ENCODE assay signal across 26 cellular contexts in genomic region chr11:46114378-46114777, GRCh38. TPM values are rescaled to one million over a fixed set of nuclear protein-coding genes. Genes with fewer than 3 reads are reported as not detected.
DNase-seq lines count a peak whose midpoint lies in the region; ATAC-seq and TF ChIP-seq lines count a peak whose summit lies in the region.
"Had no signal": no experiment of that assay in that cellular context is flagged by ENCODE, and none has a peak within 500 bp of the region (broad histone marks: within the 10 kb centered on the region; RNA-seq: fewer than 3 reads in every experiment).

No MANE protein-coding gene starts in this region.

- H3K4me2 ChIP-seq in KMS-11, result peak overlapping the region; percentile 90
- no peak overlapping the region for H3K4me2 ChIP-seq in osteoblast (ENCODE audit: insufficient read depth, low read length)

- no peaks in the 10 kb centered on the region for H3K36me3 ChIP-seq in CD4-positive, alpha-beta memory T cell (ENCODE audit: insufficient read depth, low read length)
- H3K36me3 ChIP-seq in KMS-11 (ENCODE audit: insufficient read depth), result no peaks in the 10 kb centered on the region
- H3K36me3 ChIP-seq in osteoblast (ENCODE audit: insufficient read depth, low read length), result no peaks in the 10 kb centered on the region
- no peaks in the 10 kb centered on the region for H3K36me3 ChIP-seq in tibial artery
- H3K36me3 ChIP-seq: adrenal gland had no signal

- no peak overlapping the region for H3K9ac ChIP-seq in KMS-11

- peaks cover 0 to 5% of the 10 kb centered on the region in 2 donors for H3K36me3 Mint-ChIP-seq in CD4-positive, alpha-beta memory T cell
- peaks cover 8% of the 10 kb centered on the region for H3K36me3 Mint-ChIP-seq in central memory CD8-positive, alpha-beta T cell (ENCODE audit: insufficient read depth)
- H3K36me3 Mint-ChIP-seq in nephron (ENCODE audit: low read depth), result no peaks in the 10 kb centered on the region

- peaks cover 44 to 64% (median 51%) of the 10 kb centered on the region in 4 donors for H3K4me1 Mint-ChIP-seq in CD4-positive, alpha-beta memory T cell
- peaks cover 50% of the 10 kb centered on the region for H3K4me1 Mint-ChIP-seq in central memory CD8-positive, alpha-beta T cell
- peaks cover 59% of the 10 kb centered on the region for H3K4me1 Mint-ChIP-seq in nephron

- TF ChIP-seq CTCF in KMS-11 (conservative IDR thresholded peaks at IDR 0.05; ENCODE audit: low read depth, low read length) (no peak), nephron (IDR thresholded peaks at IDR 0.05; ENCODE audit: unreplicated experiment in 3 of 3) (no peak), osteoblast (IDR thresholded peaks at IDR 0.05; ENCODE audit: extremely low read depth, low read depth, low read length) (no peak), tibial artery (IDR thresholded peaks at IDR 0.05) (no peak)

- H3K9me3 ChIP-seq in CD4-positive, alpha-beta memory T cell (ENCODE audit: control insufficient read depth in 1 of 2, low read length in 2 of 2), result no peaks in the 10 kb centered on the region
- H3K9me3 ChIP-seq in osteoblast (ENCODE audit: low read depth, low read length) (no peaks in the 10 kb centered on the region), tibial artery (no peaks in the 10 kb centered on the region)
- H3K9me3 ChIP-seq: adrenal gland had no signal

- peaks cover 69% of the 10 kb centered on the region for H3K4me1 ChIP-seq in CD4-positive, alpha-beta memory T cell (ENCODE audit: insufficient read depth, low read length)
- H3K4me1 ChIP-seq in KMS-11 (ENCODE audit: low read depth, poor library complexity, severe bottlenecking) (peaks cover 70% of the 10 kb centered on the region), osteoblast (ENCODE audit: insufficient read depth, low read length) (peaks cover 12% of the 10 kb centered on the region), tibial artery (peaks cover 0 to 55% (median 16%) of the 10 kb centered on the region in 4 donors)

- CTCF ChIA-PET in CD4-positive, alpha-beta memory T cell (lab: Charles Lee; ENCODE audit: partially characterized antibody), result no interaction called here

- H3K27me3 Mint-ChIP-seq in CD4-positive, alpha-beta memory T cell, result no peaks in the 10 kb centered on the region
- no peaks in the 10 kb centered on the region for H3K27me3 Mint-ChIP-seq in central memory CD8-positive, alpha-beta T cell
- no peaks in the 10 kb centered on the region for H3K27me3 Mint-ChIP-seq in nephron (ENCODE audit: low read depth)
- H3K27me3 Mint-ChIP-seq: activated CD4-positive, alpha-beta memory T cell treated with anti-CD3 and anti-CD28 coated beads, Interleukin-2, amount 10 ng/mL, durations not matched to agents 7 days and 5 days; stimulated activated naive CD8-positive, alpha-beta T cell treated with anti-CD3 and anti-CD28 coated beads, Interleukin-15, amount 100 ng/mL, for 72 hours had no signal

- POLR2A ChIA-PET in CD4-positive, alpha-beta memory T cell (lab: Charles Lee; ENCODE audit: partially characterized antibody), result interaction anchor here (1.4 kb wide), 1 partner anchor 12 kb away, joined by 4 read pairs; no protein-coding TSS in a partner anchor

- H3K79me2 ChIP-seq in KMS-11 (ENCODE audit: insufficient read depth, low read depth) (peaks cover 68% of the 10 kb centered on the region), osteoblast (ENCODE audit: insufficient read depth, low read length) (peaks cover 86% of the 10 kb centered on the region)

- H4K20me1 ChIP-seq in KMS-11 (ENCODE audit: insufficient read depth) (no peaks in the 10 kb centered on the region), osteoblast (ENCODE audit: insufficient read depth, low read length) (peaks cover 33% of the 10 kb centered on the region)

- no peak overlapping the region for H3K4me3 ChIP-seq in CD4-positive, alpha-beta memory T cell (ENCODE audit: low read length in 2 of 2)
- H3K4me3 ChIP-seq in KMS-11 (IDR thresholded peaks at IDR 0.05; ENCODE audit: insufficient read depth, low read depth, low read length), result no peak overlapping the region
- H3K4me3 ChIP-seq in osteoblast (ENCODE audit: insufficient read depth, low read length), result no peak overlapping the region
- H3K4me3 ChIP-seq in tibial artery, result no peak overlapping the region
- H3K4me3 ChIP-seq: adrenal gland had no signal

- ATAC-seq in central memory CD8-positive, alpha-beta T cell (replicated peaks; ENCODE audit: extremely low read depth, poor library complexity, severe bottlenecking), result no peak
- ATAC-seq in GM19455 (IDR thresholded peaks at IDR 0.05; ENCODE audit: unreplicated experiment), result no peak
- ATAC-seq: stimulated activated naive CD8-positive, alpha-beta T cell treated with anti-CD3 and anti-CD28 coated beads, Interleukin-15, amount 100 ng/mL, for 72 hours had no signal

- H3K27ac Mint-ChIP-seq in CD4-positive, alpha-beta memory T cell, result peak overlapping the region in 6 of 7 donors; percentile 32 to 97 (median 69)
- H3K27ac Mint-ChIP-seq in central memory CD8-positive, alpha-beta T cell (ENCODE audit: low read depth), result peak overlapping the region; percentile 89
- H3K27ac Mint-ChIP-seq in nephron, result peak overlapping the region; percentile 1 to 45 (median 42)

- intact Hi-C loops in CD4-positive, alpha-beta memory T cell (cut with micrococcal nuclease), result loop anchor here (10.0 kb wide), 1 partner anchor 270 kb away; the partner anchor contains the start of gene CRY2
- intact Hi-C loops in tibial artery (cut with DNase I; ENCODE audit: low total_unique reads), result no loop called here

- no peak for DNase-seq in CD4-positive, alpha-beta memory T cell
- no peak for DNase-seq in central memory CD8-positive, alpha-beta T cell (ENCODE audit: low spot score in 2 of 2)
- DNase-seq in osteoblast (ENCODE audit: insufficient read length, low spot score, missing footprints) (no peak), NCI-H2107 (lab: John Stamatoyannopoulos, UW) (no peak), tibial artery (no peak)
- DNase-seq: activated CD4-positive, alpha-beta memory T cell treated with anti-CD3 and anti-CD28 coated beads, Interleukin-2, amount 10 ng/mL, durations not matched to agents 7 days and 5 days; adrenal gland; caudate nucleus; COR-L47; EL; H9; hippocampal formation; islet precursor cell; KBM-7; mammary epithelial cell; NCI-H1092; NCI-H524; retina; SHP77 treated with DMSO at 0.1 percent for 48 hours; stimulated activated naive CD8-positive, alpha-beta T cell treated with anti-CD3 and anti-CD28 coated beads, Interleukin-15, amount 100 ng/mL, for 72 hours had no signal

- H3K4me3 Mint-ChIP-seq in CD4-positive, alpha-beta memory T cell, result peak overlapping the region in 1 of 8 donors; percentile 9
- no peak overlapping the region for H3K4me3 Mint-ChIP-seq in central memory CD8-positive, alpha-beta T cell
- no peak overlapping the region for H3K4me3 Mint-ChIP-seq in nephron
- H3K4me3 Mint-ChIP-seq: activated CD4-positive, alpha-beta memory T cell treated with anti-CD3 and anti-CD28 coated beads, Interleukin-2, amount 10 ng/mL, durations not matched to agents 7 days and 5 days; activated T-helper 1 cell treated with anti-CD3 and anti-CD28 coated beads, Interleukin-12 subunit alpha, Interleukin-12 subunit beta, Interleukin-2, Interleukin-4 antibody, amounts not matched to agents 30 ng/mL and 10 ng/mL and 1 ng/mL, durations not matched to agents 14 hours and 24 hours and 36 hours; H9; neural crest cell had no signal

- H3K9me3 Mint-ChIP-seq in CD4-positive, alpha-beta memory T cell, result peaks cover 0 to under 1% (median 0%) of the 10 kb centered on the region in 8 donors
- no peaks in the 10 kb centered on the region for H3K9me3 Mint-ChIP-seq in central memory CD8-positive, alpha-beta T cell
- H3K9me3 Mint-ChIP-seq in nephron, result no peaks in the 10 kb centered on the region
- H3K9me3 Mint-ChIP-seq: activated CD4-positive, alpha-beta memory T cell treated with anti-CD3 and anti-CD28 coated beads, Interleukin-2, amount 10 ng/mL, durations not matched to agents 7 days and 5 days; activated T-helper 1 cell treated with anti-CD3 and anti-CD28 coated beads, Interleukin-12 subunit alpha, Interleukin-12 subunit beta, Interleukin-2, Interleukin-4 antibody, amounts not matched to agents 30 ng/mL and 10 ng/mL and 1 ng/mL, durations not matched to agents 14 hours and 24 hours and 36 hours; H9; neural crest cell; stimulated activated naive CD8-positive, alpha-beta T cell treated with anti-CD3 and anti-CD28 coated beads, Interleukin-15, amount 100 ng/mL, for 72 hours had no signal

- no peak overlapping the region for H3K27ac ChIP-seq in CD4-positive, alpha-beta memory T cell (ENCODE audit: low read depth, low read length)
- H3K27ac ChIP-seq in KMS-11, result peak overlapping the region; percentile 49; the same call in 1 of the 2 replicates
- H3K27ac ChIP-seq in osteoblast (ENCODE audit: low read depth, low read length), result no peak overlapping the region
- H3K27ac ChIP-seq in tibial artery, result no peak overlapping the region
- H3K27ac ChIP-seq: VCaP had no signal

- H3K27me3 ChIP-seq in CD4-positive, alpha-beta memory T cell (ENCODE audit: insufficient read depth, low read length), result no peaks in the 10 kb centered on the region
- H3K27me3 ChIP-seq in KMS-11 (ENCODE audit: insufficient read depth, low read depth) (no peaks in the 10 kb centered on the region), osteoblast (ENCODE audit: insufficient read depth, low read length) (no peaks in the 10 kb centered on the region), tibial artery (no peaks in the 10 kb centered on the region)
- H3K27me3 ChIP-seq: adrenal gland had no signal

- H2AFZ ChIP-seq in KMS-11 (ENCODE audit: low read depth) (no peak overlapping the region), osteoblast (ENCODE audit: low read length) (no peak overlapping the region)

RNA-seq across cellular contexts. Expression of gene PHF21A, which starts 6.9 kb away (rescaled TPM):
- total RNA-seq in CD4-positive, alpha-beta memory T cell, result 10 to 100 TPM; 66.1 to 68.4 TPM
- polyA plus RNA-seq in CD4-positive, alpha-beta memory T cell, result 10 to 100 TPM in 1 of 2 donors, 1 to 10 TPM in 1; 3.7 to 19.6 TPM
- 23.0 and 26.4 TPM in 2 replicates for total RNA-seq in osteoblast
